12 cellular contexts compared by ENCODE assay signal in genomic region chr5:149415245-149415967, GRCh38. TPM values are rescaled to one million over a fixed set of nuclear protein-coding genes. Genes with fewer than 3 reads are reported as not detected.
DNase-seq lines count a peak whose midpoint lies in the region; ATAC-seq, FAIRE-seq and TF ChIP-seq lines count a peak whose summit lies in the region.
"Had no signal": no experiment of that assay in that cellular context is flagged by ENCODE, and none has a peak within 500 bp of the region (broad histone marks: within the 10 kb centered on the region; RNA-seq: fewer than 3 reads in every experiment).

No MANE protein-coding gene starts in this region.

- CTCF ChIA-PET in A549 (lab: Yijun Ruan, JAX): interaction anchor here (0.5 to 52.1 kb wide), 9 partner anchors 16 to 151 kb away, joined by 3 to 1709 read pairs (median 5); partner anchors contain the start of genes IL17B and PCYOX1L

- H3K4me1 ChIP-seq in A549 (peaks cover 21% of the 10 kb centered on the region), astrocyte (ENCODE audit: insufficient read depth, low read length) (peaks cover 71% of the 10 kb centered on the region), sigmoid colon (peaks cover 4 to 78% (median 68%) of the 10 kb centered on the region in 4 donors)

- POLR2A ChIA-PET in A549 (lab: Yijun Ruan, JAX): no interaction called here

- peak overlapping the region; percentile 52 to 79 for H3K27ac ChIP-seq in A549
- H3K27ac ChIP-seq in astrocyte (ENCODE audit: low read depth, low read length): peak overlapping the region; percentile 73
- H3K27ac ChIP-seq in sigmoid colon: peak overlapping the region; percentile 96 to 98 (median 98)
- H3K27ac ChIP-seq: SK-N-MC, VCaP had no signal

- 52% methylated on average over 8 of the region's 8 CpGs for WGBS in A549 (ENCODE audit: missing lambda C conversion rate)
- 77 to 79% methylated on average over 8 of the region's 8 CpGs for WGBS in sigmoid colon, 2 donors

- TF ChIP-seq RAD21 in A549 (conservative IDR thresholded peaks at IDR 0.05 in 1 of 2, IDR thresholded peaks at IDR 0.05 in 1 of 2): no peak

- peaks cover 96% of the 10 kb centered on the region for H4K20me1 ChIP-seq in astrocyte (ENCODE audit: insufficient read depth, low read length)

- in situ Hi-C loops in GM13977 (cut with MboI; ENCODE audit: low pct_unique_long_range_greater_than_20kb, low sequenced_read_pairs, unreplicated experiment): no loop called here

- peak overlapping the region; percentile 52 for H3K9ac ChIP-seq in astrocyte (ENCODE audit: low read length)

- H3K9me3 ChIP-seq in A549: no peaks in the 10 kb centered on the region
- no peaks in the 10 kb centered on the region for H3K9me3 ChIP-seq in astrocyte (ENCODE audit: insufficient read depth, low read depth, low read length)
- H3K9me3 ChIP-seq in sigmoid colon: no peaks in the 10 kb centered on the region

- DNase-seq in A549 (ENCODE audit: low read depth in 1 of 2, low spot score in 1 of 2) (no peak), astrocyte (ENCODE audit: low read depth) (no peak), kidney glomerular epithelial cell (lab: John Stamatoyannopoulos, UW) (peak; percentile 69), sigmoid colon (peak; percentile 69), D721Med (ENCODE audit: insufficient read length, low spot score) (no peak), GM13977 (ENCODE audit: low spot score) (no peak), NCI-H1436 treated with DMSO at 0.1 percent for 48 hours (lab: John Stamatoyannopoulos, UW) (no peak)
- DNase-seq: activated naive CD4-positive, alpha-beta T cell treated with anti-CD3 and anti-CD28 coated beads, Interleukin-2, amount 50 U/mL, for 16 hours had no signal

- intact Hi-C loops in sigmoid colon (cut with DNase I): no loop called here

- H3K4me3 ChIP-seq in A549 (no peak overlapping the region), astrocyte (ENCODE audit: insufficient read depth, low read depth, low read length) (no peak overlapping the region), sigmoid colon (peak overlapping the region; percentile 75 to 95 (median 84))
- H3K4me3 ChIP-seq: SK-N-MC had no signal

- TF ChIP-seq POLR2A in A549 (IDR thresholded peaks at IDR 0.05; ENCODE audit: low read length) (no peak), sigmoid colon (IDR thresholded peaks at IDR 0.05) (peak; percentile 3 to 19)

- H3K4me3 Mint-ChIP-seq in astrocyte (ENCODE audit: unreplicated experiment): no peak overlapping the region

- no peak overlapping the region for H2AFZ ChIP-seq in astrocyte (ENCODE audit: low read depth, low read length)

- peaks cover 19% of the 10 kb centered on the region for H3K36me3 Mint-ChIP-seq in astrocyte (ENCODE audit: low read depth, unreplicated experiment)

- H3K79me2 ChIP-seq in astrocyte (ENCODE audit: insufficient read depth, low read length): peaks cover 95% of the 10 kb centered on the region

- H3K4me2 ChIP-seq in A549 (peak overlapping the region; percentile 56), astrocyte (ENCODE audit: low read length) (peak overlapping the region; percentile 49)

- H3K36me3 ChIP-seq in astrocyte (ENCODE audit: insufficient read depth, low read length) (peaks cover 20% of the 10 kb centered on the region), sigmoid colon (peaks cover 77 to 100% (median 89%) of the 10 kb centered on the region in 4 donors)

- peaks cover 34% of the 10 kb centered on the region for H3K4me1 Mint-ChIP-seq in astrocyte (ENCODE audit: low read depth, unreplicated experiment)

- no peaks in the 10 kb centered on the region for H3K9me3 Mint-ChIP-seq in astrocyte (ENCODE audit: unreplicated experiment)

- peak overlapping the region; percentile 89 for H3K27ac Mint-ChIP-seq in astrocyte (ENCODE audit: unreplicated experiment)

- FAIRE-seq in A549 (lab: Jason Lieb, UNC): no peak
- no peak for FAIRE-seq in astrocyte (lab: Jason Lieb, UNC)
- FAIRE-seq in D721Med (lab: Jason Lieb, UNC): no peak

- no peaks in the 10 kb centered on the region for H3K27me3 Mint-ChIP-seq in astrocyte (ENCODE audit: low read depth, unreplicated experiment)

- no peak for TF ChIP-seq CTCF in A549 (IDR thresholded peaks at IDR 0.05)
- no peak for TF ChIP-seq CTCF in astrocyte (IDR thresholded peaks at IDR 0.05; ENCODE audit: insufficient read depth, low read depth, low read length)
- no peak for TF ChIP-seq CTCF in sigmoid colon (IDR thresholded peaks at IDR 0.05)
- TF ChIP-seq CTCF in D721Med (IDR thresholded peaks at IDR 0.05; ENCODE audit: insufficient read depth, missing control alignments): no peak
- no peak for TF ChIP-seq CTCF in GM13977 (IDR thresholded peaks at IDR 0.05; ENCODE audit: extremely low read depth, insufficient read depth, missing control alignments)

- peak in 1 of 2 experiments; percentile 53; a peak in 3 of 6 replicates for ATAC-seq in A549
- no peak for ATAC-seq in HG02610 (IDR thresholded peaks at IDR 0.05; ENCODE audit: unreplicated experiment)

- TF ChIP-seq EP300 in A549 (IDR thresholded peaks at IDR 0.05): no peak
- no peak for TF ChIP-seq EP300 in sigmoid colon (IDR thresholded peaks at IDR 0.05)

- H3K27me3 ChIP-seq in astrocyte (ENCODE audit: insufficient read depth, low read length) (no peaks in the 10 kb centered on the region), sigmoid colon (no peaks in the 10 kb centered on the region)

TF ChIP-seq in A549, 52 proteins besides CTCF, POLR2A, EP300 and RAD21:
- TF ChIP-seq CEBPB (IDR thresholded peaks at IDR 0.05) (peak in 1 of 2 experiments; percentile 56; a peak in 2 of 4 replicates), FOSL2 (IDR thresholded peaks at IDR 0.05) (no peak), FOSL2 (CRISPR knock-in tag; IDR thresholded peaks at IDR 0.05) (no peak), FOSB (CRISPR knock-in tag; IDR thresholded peaks at IDR 0.05) (no peak)

RNA-seq across cellular contexts. Expression of gene IL17B, which starts 36.3 kb away (rescaled TPM):
- polyA plus RNA-seq in A549 (2011; rRNA removed) (0.23 and 0.30 TPM in 2 replicates), A549 (2017; fragmentation: RNase III; extraction: RNeasy Plus Mini Kit Qiagen cat#74134 plus additional on column Dnase treatment) (not detected in 3 replicates), sigmoid colon (under 1 TPM in 1 of 3 donors, not detected in 2; 0.82 TPM)
- polyA plus RNA-seq in A549 (2012; cell fraction: cytosol; rRNA removed): 0.33 and 0.34 TPM in 2 replicates
- polyA plus RNA-seq in A549 (2012; cell fraction: nucleus; rRNA removed): 0.28 and 0.49 TPM in 2 replicates
- not detected in 2 replicates for polyA minus RNA-seq in A549 (2011; rRNA and poly(A)+ RNA removed)
- total RNA-seq in astrocyte (0.54 and 0.60 TPM in 2 replicates), sigmoid colon (1 to 10 TPM; 3.0 to 9.6 (median 5.6) TPM)
- total RNA-seq: HT1080 had no signal

RNA-seq across cellular contexts. Expression of gene PCYOX1L, which starts 57.6 kb away (rescaled TPM):
- polyA plus RNA-seq in A549 (2011; rRNA removed) (6.7 and 7.0 TPM in 2 replicates), A549 (2017; fragmentation: RNase III; extraction: RNeasy Plus Mini Kit Qiagen cat#74134 plus additional on column Dnase treatment) (1.8 to 2.2 TPM (median 2.1 TPM) in 3 replicates), sigmoid colon (1 to 10 TPM in 2 of 3 donors, under 1 TPM in 1; 0.69 to 7.4 (median 1.2) TPM)
- polyA plus RNA-seq in A549 (2012; cell fraction: cytosol; rRNA removed): 4.3 and 5.1 TPM in 2 replicates
- 9.9 and 10.8 TPM in 2 replicates for polyA plus RNA-seq in A549 (2012; cell fraction: nucleus; rRNA removed)
- polyA minus RNA-seq in A549 (2011; rRNA and poly(A)+ RNA removed): 4.6 and 5.8 TPM in 2 replicates
- total RNA-seq in astrocyte (16.6 and 21.8 TPM in 2 replicates), sigmoid colon (1 to 10 TPM; 2.5 to 3.9 (median 3.5) TPM)

Comparison
In these comparisons a context has a peak if more than half of its experiments do, and no peak if none do; other contexts are left out.
1. DNase-seq: peak in kidney glomerular epithelial cell (single experiment) and sigmoid colon (single experiment); none in A549 (0 of 2), astrocyte (single experiment), D721Med (single experiment), GM13977 (single experiment) and NCI-H1436 treated with DMSO at 0.1 percent for 48 hours (single experiment).
2. H3K4me3 ChIP-seq: peak in sigmoid colon (4 of 4); none in A549 (single experiment) and astrocyte (single experiment).
3. Peak in every context shown above with its lines, with median percentiles within 50 percentile points of each other: H3K27ac ChIP-seq.